ENCODE assay signal across 21 cellular contexts in genomic region chr19:47626238-47626637, GRCh38. TPM values are rescaled to one million over a fixed set of nuclear protein-coding genes. Genes with fewer than 3 reads are reported as not detected.
A peak's percentile ranks its signal among the peaks of the same experiment; 100 is the strongest.
DNase-seq lines count a peak whose midpoint lies in the region; ATAC-seq and TF ChIP-seq lines count a peak whose summit lies in the region.
"Had no signal": no experiment of that assay in that cellular context is flagged by ENCODE, and none has a peak within 500 bp of the region (broad histone marks: within the 10 kb centered on the region; RNA-seq: fewer than 3 reads in every experiment).

No MANE protein-coding gene starts in this region.

- intact Hi-C loops in left lung (cut with DNase I) (no loop called here), gastrocnemius medialis (cut with DNase I; ENCODE audit: low total_unique reads) (no loop called here)

- in situ Hi-C loops in gastrocnemius medialis (cut with MboI; ENCODE audit: low sequenced_read_pairs in 4 of 4) = no loop called here

- H2AFZ ChIP-seq in H9 (ENCODE audit: low read length) = no peak overlapping the region
- H2AFZ ChIP-seq: parathyroid adenoma had no signal

- H4K91ac ChIP-seq in H9 (ENCODE audit: insufficient read length, low read depth, low read length) = no peak overlapping the region

- H4K20me1 ChIP-seq in H9 (ENCODE audit: control insufficient read depth, insufficient read depth, insufficient read length) = no peaks in the 10 kb centered on the region

- H3K4me2 ChIP-seq in H9 (ENCODE audit: insufficient read depth, insufficient read length, low read length) = no peak overlapping the region
- H3K4me2 ChIP-seq: BLaER1 treated with 17β-estradiol and CSF1 and Interleukin-3, amounts not matched to agents 10 nM and 100 nM had no signal

- H3K27me3 ChIP-seq in H9 (ENCODE audit: insufficient read depth, low read length) (no peaks in the 10 kb centered on the region), endodermal cell (ENCODE audit: control insufficient read depth, insufficient read depth, low read length, poor library complexity, severe bottlenecking) (no peaks in the 10 kb centered on the region), left lung (no peaks in the 10 kb centered on the region), gastrocnemius medialis (no peaks in the 10 kb centered on the region)
- H3K27me3 ChIP-seq: BLaER1 treated with 17β-estradiol and CSF1 and Interleukin-3, amounts not matched to agents 10 nM and 100 nM had no signal

- no CpG with 5 or more reads among the region's 8 CpGs for WGBS in H9 (ENCODE audit: extremely low coverage, insufficient read length, low lambda C conversion rate)
- 90% methylated on average over 7 to 8 of the region's 8 CpGs for WGBS in endodermal cell (ENCODE audit: insufficient coverage in 1 of 2, insufficient read length in 1 of 2), 2 experiments

- ATAC-seq in left lung = peak; percentile 45
- ATAC-seq in gastrocnemius medialis = peak in 1 of 2 donors; percentile 18
- ATAC-seq in HG03342 (IDR thresholded peaks at IDR 0.05; ENCODE audit: unreplicated experiment) = no peak
- ATAC-seq: natural killer cell had no signal

- H2BK5ac ChIP-seq in H9 (ENCODE audit: insufficient read length, low read length) = no peak overlapping the region

- TF ChIP-seq CTCF in H9 (conservative IDR thresholded peaks at IDR 0.05) (no peak), endodermal cell (conservative IDR thresholded peaks at IDR 0.05) (no peak), left lung (IDR thresholded peaks at IDR 0.05) (no peak), gastrocnemius medialis (IDR thresholded peaks at IDR 0.05 in 4 of 5, conservative IDR thresholded peaks at IDR 0.05 in 1 of 5) (no peak)

- no peak overlapping the region for H3K14ac ChIP-seq in H9 (ENCODE audit: insufficient read depth, low read length)

- H3K4me1 ChIP-seq in H9 (ENCODE audit: insufficient read depth, low read length) (peaks cover 4% of the 10 kb centered on the region; the same call in 1 of the 2 replicates), endodermal cell (ENCODE audit: control insufficient read depth, insufficient read depth, low read length) (peaks cover 5% of the 10 kb centered on the region), left lung (peaks cover 0 to 41% of the 10 kb centered on the region in 2 donors), gastrocnemius medialis (peaks cover 13 to 37% of the 10 kb centered on the region in 2 donors)
- H3K4me1 ChIP-seq: parathyroid adenoma had no signal

- no peak overlapping the region for H2BK120ac ChIP-seq in H9 (ENCODE audit: low read depth, low read length, poor library complexity, severe bottlenecking)

- H3K36me3 Mint-ChIP-seq in H9 (ENCODE audit: insufficient read depth in 1 of 3, low read depth in 3 of 3) (peaks cover 4 to 29% (median 24%) of the 10 kb centered on the region in 3 experiments), endodermal cell (ENCODE audit: low read depth) (peaks cover 46% of the 10 kb centered on the region)
- H3K36me3 Mint-ChIP-seq: natural killer cell had no signal

- no peak overlapping the region for H2AK5ac ChIP-seq in H9 (ENCODE audit: insufficient read length, low read length)

- H3K56ac ChIP-seq in H9 (ENCODE audit: insufficient read length, low read depth, low read length) = no peak overlapping the region

- H3K79me1 ChIP-seq in H9 (ENCODE audit: insufficient read depth, low read depth, low read length, poor library complexity, severe bottlenecking) = peaks cover 23% of the 10 kb centered on the region

- no peak overlapping the region for H2BK20ac ChIP-seq in H9 (ENCODE audit: low read depth, low read length, poor library complexity, severe bottlenecking)

- H3K23ac ChIP-seq in H9 (ENCODE audit: insufficient read length, low read depth, low read length) = no peak overlapping the region

- H3K9me3 ChIP-seq in H9 (ENCODE audit: control insufficient read depth, low read depth, low read length) (no peaks in the 10 kb centered on the region), endodermal cell (ENCODE audit: control insufficient read depth, low read length) (no peaks in the 10 kb centered on the region), left lung (no peaks in the 10 kb centered on the region), gastrocnemius medialis (no peaks in the 10 kb centered on the region)
- H3K9me3 ChIP-seq: BLaER1 treated with 17β-estradiol and CSF1 and Interleukin-3, amounts not matched to agents 10 nM and 100 nM had no signal

- H2BK15ac ChIP-seq in H9 (ENCODE audit: low read depth, low read length) = no peak overlapping the region

- no peak for TF ChIP-seq POLR2A in gastrocnemius medialis (IDR thresholded peaks at IDR 0.05)

- no peak overlapping the region for H4K5ac ChIP-seq in H9 (ENCODE audit: insufficient read length, low read depth, low read length)

- peak overlapping the region; percentile 2 for H4K8ac ChIP-seq in H9 (replicated peaks; ENCODE audit: insufficient read length, low read depth, low read length)

- H3K27ac Mint-ChIP-seq in H9 = peak overlapping the region in 2 of 3 experiments; percentile 72 to 98; a peak in 4 of 7 replicates
- H3K27ac Mint-ChIP-seq in endodermal cell = peak overlapping the region; percentile 67
- H3K27ac Mint-ChIP-seq: stimulated activated naive CD8-positive, alpha-beta T cell treated with anti-CD3 and anti-CD28 coated beads, Interleukin-15, Interleukin-2, amounts not matched to agents 100 ng/mL and 50 ng/mL, for 24 hours had no signal

- H3K9ac ChIP-seq in H9 (ENCODE audit: extremely low read depth, insufficient read length, low read length) = no peak overlapping the region
- H3K9ac ChIP-seq in endodermal cell (ENCODE audit: extremely low read depth, low read length, poor library complexity, severe bottlenecking) = no peak overlapping the region
- H3K9ac ChIP-seq: BLaER1 treated with 17β-estradiol and CSF1 and Interleukin-3, amounts not matched to agents 10 nM and 100 nM; parathyroid adenoma had no signal

- H3K4me3 ChIP-seq in endodermal cell (ENCODE audit: low read length) (no peak overlapping the region), left lung (no peak overlapping the region), gastrocnemius medialis (no peak overlapping the region)
- H3K4me3 ChIP-seq: BLaER1 treated with 17β-estradiol and CSF1 and Interleukin-3, amounts not matched to agents 10 nM and 100 nM; skin epidermis had no signal

- no peak overlapping the region for H2BK12ac ChIP-seq in H9 (ENCODE audit: insufficient read length, low read depth, low read length)

- H3K36me3 ChIP-seq in endodermal cell (ENCODE audit: control insufficient read depth, insufficient read depth, low read length) (peaks cover 25% of the 10 kb centered on the region), left lung (no peaks in the 10 kb centered on the region), gastrocnemius medialis (no peaks in the 10 kb centered on the region)

- no peaks in the 10 kb centered on the region for H3K23me2 ChIP-seq in H9 (ENCODE audit: insufficient read length, low read depth, low read length, poor library complexity, severe bottlenecking)

- H3K4me1 Mint-ChIP-seq in H9 (peaks cover 37 to 38% of the 10 kb centered on the region in 2 experiments), endodermal cell (peaks cover 20% of the 10 kb centered on the region)

- peaks cover 30% of the 10 kb centered on the region; the same call in 1 of the 2 replicates for H3K79me2 ChIP-seq in H9 (ENCODE audit: insufficient read depth, low read length)

- no peak overlapping the region for H3K4ac ChIP-seq in H9 (ENCODE audit: low read depth, low read length)

- no peak for DNase-seq in H9
- DNase-seq in endodermal cell = no peak
- DNase-seq in left lung = no peak
- DNase-seq in gastrocnemius medialis = no peak
- no peak for DNase-seq in NK-92 (lab: John Stamatoyannopoulos, UW; ENCODE audit: unreplicated experiment)
- DNase-seq in SIG-M5 treated with dmso at 0.1 percent for 504 hours (lab: John Stamatoyannopoulos, UW; ENCODE audit: unreplicated experiment) = no peak
- DNase-seq in stimulated activated CD4-positive, alpha-beta T cell treated with anti-CD3 and anti-CD28 coated beads, Interleukin-15, amount 100 ng/mL, for 24 hours = no peak
- DNase-seq: activated CD4-positive, alpha-beta T cell treated with anti-CD3 and anti-CD28 coated beads, Interleukin-2, amount 10 ng/mL, durations not matched to agents 7 days and 5 days; cortex of kidney; islet precursor cell; MM.1S; natural killer cell; NCI-H1436 treated with DMSO at 0.1 percent for 48 hours; OCI-M1; SHP77 treated with DMSO at 0.1 percent for 48 hours; stimulated activated CD4-positive, alpha-beta T cell treated with anti-CD3 and anti-CD28 coated beads, Interleukin-2, amount 100 ng/mL, for 48 hours had no signal

- no peaks in the 10 kb centered on the region for H3K27me3 Mint-ChIP-seq in H9 (ENCODE audit: low read depth)
- no peaks in the 10 kb centered on the region for H3K27me3 Mint-ChIP-seq in endodermal cell (ENCODE audit: insufficient read depth)
- H3K27me3 Mint-ChIP-seq: activated CD4-positive, alpha-beta T cell treated with anti-CD3 and anti-CD28 coated beads, Interleukin-2, amount 10 ng/mL, durations not matched to agents 7 days and 5 days; stimulated activated naive CD8-positive, alpha-beta T cell treated with anti-CD3 and anti-CD28 coated beads, Interleukin-15, Interleukin-2, amounts not matched to agents 100 ng/mL and 50 ng/mL, for 24 hours had no signal

- H3K18ac ChIP-seq in H9 (ENCODE audit: insufficient read length, low read depth, low read length) = no peak overlapping the region

- H3T11ph ChIP-seq in H9 (ENCODE audit: low read length) = no peak overlapping the region

- H3K4me3 Mint-ChIP-seq in H9 (peak overlapping the region in 1 of 2 experiments; percentile 44; a peak in 1 of 5 replicates), endodermal cell (no peak overlapping the region)
- H3K4me3 Mint-ChIP-seq: activated CD4-positive, alpha-beta T cell treated with anti-CD3 and anti-CD28 coated beads, Interleukin-2, amount 10 ng/mL, durations not matched to agents 7 days and 5 days; natural killer cell; stimulated activated naive CD8-positive, alpha-beta T cell treated with anti-CD3 and anti-CD28 coated beads, Interleukin-15, Interleukin-2, amounts not matched to agents 100 ng/mL and 50 ng/mL, for 24 hours had no signal

- no peaks in the 10 kb centered on the region for H3K9me3 Mint-ChIP-seq in H9
- no peaks in the 10 kb centered on the region for H3K9me3 Mint-ChIP-seq in endodermal cell
- H3K9me3 Mint-ChIP-seq: activated CD4-positive, alpha-beta T cell treated with anti-CD3 and anti-CD28 coated beads, Interleukin-2, amount 10 ng/mL, durations not matched to agents 7 days and 5 days; natural killer cell; stimulated activated naive CD8-positive, alpha-beta T cell treated with anti-CD3 and anti-CD28 coated beads, Interleukin-15, Interleukin-2, amounts not matched to agents 100 ng/mL and 50 ng/mL, for 24 hours had no signal

- no peak overlapping the region for H3K27ac ChIP-seq in H9 (ENCODE audit: insufficient read length, low read depth, low read length)
- no peak overlapping the region for H3K27ac ChIP-seq in endodermal cell (ENCODE audit: low read depth, low read length)
- H3K27ac ChIP-seq in left lung = no peak overlapping the region
- peak overlapping the region; percentile 36 to 64 (median 54) for H3K27ac ChIP-seq in gastrocnemius medialis
- H3K27ac ChIP-seq: BLaER1 treated with 17β-estradiol and CSF1 and Interleukin-3, amounts not matched to agents 10 nM and 100 nM; parathyroid adenoma had no signal

RNA-seq across cellular contexts. Expression of gene BICRA, which starts 17.3 kb away (rescaled TPM):
- 26.8 and 29.3 TPM in 2 replicates for total RNA-seq in H9 (2021)
- total RNA-seq in endodermal cell = 10 to 100 TPM; 30.0 to 30.1 TPM
- 20.1 TPM for polyA plus RNA-seq in endodermal cell (2013, experiment 1 of 2)
- 19.1 TPM for polyA plus RNA-seq in endodermal cell (2013, experiment 2 of 2)
- 10 to 100 TPM; 13.8 to 15.5 TPM for total RNA-seq in left lung
- 10 to 100 TPM in 3 of 4 donors, 1 to 10 TPM in 1; 8.4 to 35.2 (median 28.7) TPM for total RNA-seq in gastrocnemius medialis

RNA-seq across cellular contexts. Expression of gene ZNF541, which starts 53.3 kb away (rescaled TPM):
- total RNA-seq in H9 (2021) (not detected in 2 replicates), endodermal cell (not detected), left lung (under 1 TPM; 0.37 to 0.50 TPM), gastrocnemius medialis (not detected)
- polyA plus RNA-seq in endodermal cell (2013, experiment 1 of 2) = not detected
- not detected for polyA plus RNA-seq in endodermal cell (2013, experiment 2 of 2)

Comparison
In these comparisons a context has a peak if more than half of its experiments do, and no peak if none do; other contexts are left out.
1. H3K27ac ChIP-seq: peak in gastrocnemius medialis (4 of 4); none in H9 (single experiment), endodermal cell (single experiment) and left lung (0 of 2).